In genomic region chr3:124347418-124347817, GRCh38 we compare ENCODE assay signal across 17 cellular contexts.
DNase-seq lines count a peak whose midpoint lies in the region; ATAC-seq and TF ChIP-seq lines count a peak whose summit lies in the region.
"Had no signal": no experiment of that assay in that cellular context is flagged by ENCODE, and none has a peak within 500 bp of the region (broad histone marks: within the 10 kb centered on the region; RNA-seq: fewer than 3 reads in every experiment).

No MANE protein-coding gene starts in this region.

- H4K20me1 ChIP-seq in HCT116 (ENCODE audit: insufficient read depth) (no peaks in the 10 kb centered on the region; the same call in 1 of the 2 replicates), PC-3 (ENCODE audit: low read length) (no peaks in the 10 kb centered on the region)
- H4K20me1 ChIP-seq: BLaER1 treated with 17β-estradiol and CSF1 and Interleukin-3, amounts not matched to agents 10 nM and 100 nM had no signal

- no peaks in the 10 kb centered on the region for H3K79me2 ChIP-seq in HCT116 (ENCODE audit: insufficient read depth, low read length)
- H3K79me2 ChIP-seq in PC-3 (ENCODE audit: low read length) = no peaks in the 10 kb centered on the region

- no peak overlapping the region for H3K4me3 ChIP-seq in HCT116 (replicated peaks in 1 of 2; ENCODE audit: low read depth in 1 of 2, low read length in 2 of 2)
- no peak overlapping the region for H3K4me3 ChIP-seq in PC-3 (ENCODE audit: low read length)
- H3K4me3 ChIP-seq: BLaER1 treated with 17β-estradiol and CSF1 and Interleukin-3, amounts not matched to agents 10 nM and 100 nM; esophagus squamous epithelium; transverse colon had no signal

- TF ChIP-seq RAD21 in HCT116 (IDR thresholded peaks at IDR 0.05; ENCODE audit: low read depth) = 0 out of 2 replicates have a peak, but pooled peaks have one; percentile 16

- no peak overlapping the region for H2AFZ ChIP-seq in HCT116 (ENCODE audit: low read depth, low read length, poor library complexity, severe bottlenecking)
- H2AFZ ChIP-seq in PC-3 (ENCODE audit: low read length) = no peak overlapping the region

- H3K4me1 ChIP-seq in HCT116 (ENCODE audit: control insufficient read depth in 1 of 2, insufficient read depth in 2 of 2, low read length in 2 of 2) (no peaks in the 10 kb centered on the region), PC-3 (ENCODE audit: insufficient read depth, low read length) (no peaks in the 10 kb centered on the region)
- H3K4me1 ChIP-seq: BLaER1 treated with 17β-estradiol and CSF1 and Interleukin-3, amounts not matched to agents 10 nM and 100 nM; esophagus squamous epithelium had no signal

- H3K36me3 ChIP-seq in HCT116 (ENCODE audit: control insufficient read depth in 1 of 2, insufficient read depth in 2 of 2, low read length in 2 of 2) (no peaks in the 10 kb centered on the region), PC-3 (ENCODE audit: low read depth, low read length) (no peaks in the 10 kb centered on the region)
- H3K36me3 ChIP-seq: esophagus squamous epithelium, transverse colon had no signal

- intact Hi-C loops in HCT116 (cut with micrococcal nuclease) (no loop called here), PC-3 (cut with micrococcal nuclease) (no loop called here), left ventricle myocardium superior (cut with micrococcal nuclease) (no loop called here)

- ATAC-seq in HCT116 = peak; percentile 58
- ATAC-seq in PC-3 = no peak
- peak; percentile 57 for ATAC-seq in left ventricle myocardium superior
- no peak for ATAC-seq in HG03520 (IDR thresholded peaks at IDR 0.05; ENCODE audit: unreplicated experiment)
- no peak for ATAC-seq in omental fat pad (ENCODE audit: low FRiP score)

- RAD21 ChIA-PET in HCT116 (lab: Charles Lee; ENCODE audit: low non-redundant PET in 1 of 2, low total read pairs in 2 of 2, uncharacterized antibody in 2 of 2, unreplicated experiment in 2 of 2) = no interaction called here

- H3F3A ChIP-seq in PC-3 (ENCODE audit: low read length, unreplicated experiment) = no peaks in the 10 kb centered on the region

- H3K9ac ChIP-seq in HCT116 (ENCODE audit: low read length) = no peak overlapping the region
- no peak overlapping the region for H3K9ac ChIP-seq in PC-3 (ENCODE audit: low read length)
- H3K9ac ChIP-seq: BLaER1 treated with 17β-estradiol and CSF1 and Interleukin-3, amounts not matched to agents 10 nM and 100 nM had no signal

- BruUV-seq in HCT116 (replicated peaks; lab: Mats Ljungman, UMichigan) (no TSS peak), PC-3 (replicated peaks; lab: Mats Ljungman, UMichigan) (no TSS peak)

- POLR2A ChIA-PET in HCT116 (lab: Charles Lee) = interaction anchor here (1.1 kb wide), 1 partner anchor 121 kb away, joined by 3 read pairs; no protein-coding TSS in a partner anchor
- POLR2A ChIA-PET in PC-3 (lab: Charles Lee; ENCODE audit: unreplicated experiment) = no interaction called here

- H3K4me2 ChIP-seq in HCT116 (ENCODE audit: low read length) (no peak overlapping the region), PC-3 (ENCODE audit: low read length) (no peak overlapping the region)
- H3K4me2 ChIP-seq: BLaER1 treated with 17β-estradiol and CSF1 and Interleukin-3, amounts not matched to agents 10 nM and 100 nM had no signal

- H3K27me3 ChIP-seq in HCT116 (ENCODE audit: insufficient read depth, low read length) = peaks cover 54% of the 10 kb centered on the region
- H3K27me3 ChIP-seq in PC-3 (ENCODE audit: low read length) = peaks cover 20% of the 10 kb centered on the region; the same call in 1 of the 2 replicates
- H3K27me3 ChIP-seq: BLaER1 treated with 17β-estradiol and CSF1 and Interleukin-3, amounts not matched to agents 10 nM and 100 nM; esophagus squamous epithelium; transverse colon had no signal

- no peak for TF ChIP-seq POLR2A in HCT116 (IDR thresholded peaks at IDR 0.05; ENCODE audit: borderline replicate concordance, extremely low read depth, insufficient read depth, insufficient read length)

- H3K27ac ChIP-seq in C4-2B = no peak overlapping the region
- H3K27ac ChIP-seq in HCT116 (ENCODE audit: low read depth, low read length) = no peak overlapping the region
- H3K27ac ChIP-seq in PC-3 (ENCODE audit: low read length) = no peak overlapping the region
- H3K27ac ChIP-seq: BLaER1 treated with 17β-estradiol and CSF1 and Interleukin-3, amounts not matched to agents 10 nM and 100 nM; esophagus squamous epithelium; transverse colon had no signal

- TF ChIP-seq CTCF in C4-2B (conservative IDR thresholded peaks at IDR 0.05) (peak; percentile 27; the same call in 1 of the 2 replicates), HCT116 (IDR thresholded peaks at IDR 0.05 in 2 of 3, conservative IDR thresholded peaks at IDR 0.05 in 1 of 3; ENCODE audit: borderline replicate concordance in 1 of 3, insufficient read depth in 1 of 3, low read depth in 2 of 3, low read length in 2 of 3) (peak in 2 of 3 experiments; percentile 9 to 18; a peak in 1 of 6 replicates), PC-3 (conservative IDR thresholded peaks at IDR 0.05; ENCODE audit: low read depth, low read length) (peak; percentile 54), omental fat pad (IDR thresholded peaks at IDR 0.05) (no peak)

- no peaks in the 10 kb centered on the region for H3K9me3 ChIP-seq in HCT116 (ENCODE audit: control insufficient read depth in 1 of 2, insufficient read depth in 1 of 2, low read depth in 1 of 2, low read length in 2 of 2)
- H3K9me3 ChIP-seq in PC-3 (ENCODE audit: low read length) = no peaks in the 10 kb centered on the region
- H3K9me3 ChIP-seq: BLaER1 treated with 17β-estradiol and CSF1 and Interleukin-3, amounts not matched to agents 10 nM and 100 nM; esophagus squamous epithelium; transverse colon had no signal

- CTCF ChIA-PET in HCT116 (lab: Charles Lee) = interaction anchor here (0.8 to 1.0 kb wide), 4 partner anchors 117 to 213 kb away, joined by 3 to 6 read pairs (median 4); no protein-coding TSS in a partner anchor
- CTCF ChIA-PET in PC-3 (lab: Charles Lee) = no interaction called here

- DNase-seq in HCT116 (ENCODE audit: low read depth, low spot score) = peak; percentile 2
- DNase-seq in PC-3 = peak; percentile 52
- DNase-seq in left ventricle myocardium superior = no peak
- DNase-seq in middle frontal gyrus (ENCODE audit: extremely low spot score, low spot score) = no peak
- DNase-seq in omental fat pad (ENCODE audit: low spot score) = no peak
- DNase-seq: activated naive CD8-positive, alpha-beta T cell treated with anti-CD3 and anti-CD28 coated beads, Interleukin-2, amount 10 ng/mL, durations not matched to agents 7 days and 5 days; esophagus squamous epithelium; HCEC 1CT; mesenchymal stem cell; NCI-H2029; retina; stimulated activated CD4-positive, alpha-beta T cell treated with anti-CD3 and anti-CD28 coated beads, Interleukin-15, amount 100 ng/mL, for 24 hours; stimulated activated naive CD4-positive, alpha-beta T cell treated with Interleukin-2 at 50 U/mL for 16 hours; transverse colon had no signal

- H3K9me2 ChIP-seq in HCT116 (ENCODE audit: insufficient read depth) (no peaks in the 10 kb centered on the region), PC-3 (replicated peaks; ENCODE audit: low read length) (no peaks in the 10 kb centered on the region)

TF ChIP-seq in HCT116, 20 proteins besides CTCF, POLR2A, EP300 and RAD21:
- no peak for TF ChIP-seq REST (IDR thresholded peaks at IDR 0.05; ENCODE audit: low read depth)
- no peak for TF ChIP-seq YY1 (IDR thresholded peaks at IDR 0.05; ENCODE audit: extremely low read depth, insufficient replicate concordance, low read depth, low read length)
- no peak for TF ChIP-seq FOSL1 (IDR thresholded peaks at IDR 0.05; ENCODE audit: low read depth)
- TF ChIP-seq MAX (IDR thresholded peaks at IDR 0.05) = no peak
- no peak for TF ChIP-seq SP1 (IDR thresholded peaks at IDR 0.05; ENCODE audit: low read depth)
- no peak for TF ChIP-seq EGR1 (IDR thresholded peaks at IDR 0.05; ENCODE audit: low read depth)
- no peak for TF ChIP-seq CBX3 (IDR thresholded peaks at IDR 0.05; ENCODE audit: low read depth)
- no peak for TF ChIP-seq SIN3A (IDR thresholded peaks at IDR 0.05; ENCODE audit: low read depth)
- TF ChIP-seq ELF1 (IDR thresholded peaks at IDR 0.05; ENCODE audit: borderline replicate concordance, low read depth) = no peak
- TF ChIP-seq TCF7L2 (IDR thresholded peaks at IDR 0.05; ENCODE audit: borderline replicate concordance, extremely low read depth, insufficient read depth, insufficient read length) = no peak
- no peak for TF ChIP-seq CEBPB (IDR thresholded peaks at IDR 0.05; ENCODE audit: low read depth)
TF ChIP-seq in HCT116: peak in this region for 0.

Comparison
In these comparisons a context has a peak if more than half of its experiments do, and no peak if none do; other contexts are left out.
1. CTCF ChIP-seq: peak in C4-2B (single experiment), HCT116 (2 of 3) and PC-3 (single experiment); none in omental fat pad (0 of 3).
2. ATAC-seq: peak in HCT116 (single experiment) and left ventricle myocardium superior (single experiment); none in PC-3 (single experiment), HG03520 (single experiment) and omental fat pad (single experiment).
3. DNase-seq: peak in HCT116 (single experiment) and PC-3 (single experiment); none in left ventricle myocardium superior (single experiment), middle frontal gyrus (single experiment) and omental fat pad (single experiment).